In genomic region chr17:5486206-5487124, GRCh38 we compare ENCODE assay signal across 8 cellular contexts. TPM values are rescaled to one million over a fixed set of nuclear protein-coding genes. Genes with fewer than 3 reads are reported as not detected.
DNase-seq lines count a peak whose midpoint lies in the region; ATAC-seq and TF ChIP-seq lines count a peak whose summit lies in the region.

Gene MIS12, plus strand, starts transcription at chr17:5486566. Its CDS starts 2,297 bp downstream, at chr17:5488863.

- H3K4me1 Mint-ChIP-seq in T-helper 2 cell treated with Interferon-gamma antibody and Interleukin-4, amounts not matched to agents 5 μg/mL and 100 μg/mL, for 36 hours (ENCODE audit: low read depth), result peaks cover 32% of the 10 kb centered on the region

- peaks cover 24 to 55% of the 10 kb centered on the region in 2 donors for H3K36me3 ChIP-seq in ascending aorta
- peaks cover 0 to 46% of the 10 kb centered on the region in 2 donors for H3K36me3 ChIP-seq in vagina

- H3K27ac Mint-ChIP-seq in T-helper 2 cell treated with Interferon-gamma antibody and Interleukin-4, amounts not matched to agents 5 μg/mL and 100 μg/mL, for 36 hours, result peak within 1 kb of the TSS; percentile 97

- H3K4me3 Mint-ChIP-seq in T-helper 2 cell treated with Interferon-gamma antibody and Interleukin-4, amounts not matched to agents 5 μg/mL and 100 μg/mL, for 36 hours, result peak within 1 kb of the TSS; percentile 99

- H3K27ac ChIP-seq in ascending aorta (peak within 1 kb of the TSS; percentile 97), right cardiac atrium (ENCODE audit: low read length) (peak within 1 kb of the TSS; percentile 100), vagina (peak within 1 kb of the TSS; percentile 91)

- intact Hi-C loops in ascending aorta (cut with DNase I) (loop anchor here (1.0 to 10.0 kb wide), 5 partner anchors 17 to 1168 kb away; partner anchors contain the start of genes C17orf100, MED31 and PIMREG), right cardiac atrium (cut with DNase I) (no loop called here), vagina (cut with DNase I) (no loop called here)

- under 1% methylated on average over 77 of the region's 77 CpGs for WGBS in right cardiac atrium

- no peaks in the 10 kb centered on the region for H3K27me3 ChIP-seq in ascending aorta
- H3K27me3 ChIP-seq in right cardiac atrium (ENCODE audit: control insufficient read depth, insufficient read depth), result no peaks in the 10 kb centered on the region
- H3K27me3 ChIP-seq in vagina, result no peaks in the 10 kb centered on the region

- H3K36me3 Mint-ChIP-seq in T-helper 2 cell treated with Interferon-gamma antibody and Interleukin-4, amounts not matched to agents 5 μg/mL and 100 μg/mL, for 36 hours (ENCODE audit: low read depth), result peaks cover 68% of the 10 kb centered on the region

- H3K9me3 Mint-ChIP-seq in T-helper 2 cell treated with Interferon-gamma antibody and Interleukin-4, amounts not matched to agents 5 μg/mL and 100 μg/mL, for 36 hours, result no peaks in the 10 kb centered on the region

- H3K9me3 ChIP-seq in ascending aorta, result no peaks in the 10 kb centered on the region
- H3K9me3 ChIP-seq in right cardiac atrium (ENCODE audit: control insufficient read depth, low read length), result no peaks in the 10 kb centered on the region
- no peaks in the 10 kb centered on the region for H3K9me3 ChIP-seq in vagina

- H3K4me3 ChIP-seq in ascending aorta, result peak within 1 kb of the TSS; percentile 95 to 97
- H3K4me3 ChIP-seq in right cardiac atrium (ENCODE audit: low read length), result peak within 1 kb of the TSS; percentile 85
- peak within 1 kb of the TSS; percentile 77 to 94 for H3K4me3 ChIP-seq in vagina

- no peak for TF ChIP-seq CTCF in ascending aorta (IDR thresholded peaks at IDR 0.05)
- no peak for TF ChIP-seq CTCF in vagina (IDR thresholded peaks at IDR 0.05)

- DNase-seq in NCI-H1930 (lab: John Stamatoyannopoulos, UW) (peak; percentile 97 to 98), ascending aorta (ENCODE audit: low spot score in 2 of 2) (peak; percentile 98 to 99), right cardiac atrium (peak; percentile 98 to 99 (median 98)), putamen (ENCODE audit: low spot score) (peak; percentile 99), vagina (ENCODE audit: extremely low spot score in 2 of 2) (peak; percentile 100)
- DNase-seq in T-helper 2 cell treated with Interferon-gamma antibody and Interleukin-4, amounts not matched to agents 5 μg/mL and 100 μg/mL, for 36 hours (ENCODE audit: low spot score), result peak; percentile 97

- peak in 1 of 2 donors; percentile 65 for TF ChIP-seq POLR2A in vagina (IDR thresholded peaks at IDR 0.05)

- H3K4me1 ChIP-seq in ascending aorta (peaks cover 0 to 20% of the 10 kb centered on the region in 2 donors), right cardiac atrium (ENCODE audit: control insufficient read depth, insufficient read depth, low read length) (no peaks in the 10 kb centered on the region), vagina (peaks cover 31% of the 10 kb centered on the region)

- ATAC-seq in GM18499 (IDR thresholded peaks at IDR 0.05; ENCODE audit: insufficient read depth, unreplicated experiment) (peak; percentile 72), HG02970 (IDR thresholded peaks at IDR 0.05; ENCODE audit: low FRiP score, unreplicated experiment) (peak; percentile 84), right cardiac atrium (peak; percentile 97)

- no peaks in the 10 kb centered on the region for H3K27me3 Mint-ChIP-seq in T-helper 2 cell treated with Interferon-gamma antibody and Interleukin-4, amounts not matched to agents 5 μg/mL and 100 μg/mL, for 36 hours (ENCODE audit: low read depth)

RNA-seq across cellular contexts. Expression of gene MIS12, which starts in this region (rescaled TPM):
- total RNA-seq in ascending aorta (17.5 TPM), right cardiac atrium (10 to 100 TPM in 3 of 4 donors, 1 to 10 TPM in 1; 8.1 to 12.3 (median 11.0) TPM), vagina (9.3 TPM)
- 7.9 TPM for polyA plus RNA-seq in right cardiac atrium

Comparison
In these comparisons a context has a peak if more than half of its experiments do, and no peak if none do; other contexts are left out.
1. Peak in every context shown above with its lines: DNase-seq, ATAC-seq, H3K4me3 ChIP-seq and H3K27ac ChIP-seq.